In the genomic region with DNA sequence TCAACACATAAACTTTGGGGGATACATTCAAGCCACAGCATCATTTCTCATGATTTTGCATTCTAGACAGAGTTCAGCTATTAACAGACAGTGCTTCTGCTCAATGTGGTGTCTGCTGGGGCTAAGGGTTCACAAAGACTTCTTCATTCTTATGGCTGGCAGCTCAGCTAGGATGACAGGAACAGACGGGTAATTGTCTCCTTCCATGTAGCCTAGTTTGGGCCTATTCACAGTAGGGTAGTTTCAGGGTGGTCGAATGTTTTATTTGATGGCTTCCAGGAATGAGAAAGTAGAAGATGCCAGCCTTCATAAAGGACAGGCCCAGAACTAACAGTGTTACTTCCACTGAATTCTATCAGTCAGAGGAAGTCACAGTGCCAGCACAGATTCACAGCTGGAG, we compare ENCODE assay signal across 23 cellular contexts.
"Had no signal": no experiment of that assay in that cellular context is flagged by ENCODE, and none has a peak within 500 bp of the region (broad histone marks: within the 10 kb centered on the region; RNA-seq: fewer than 3 reads in every experiment).

No MANE protein-coding gene starts in this region.

- DNase-seq: activated CD4-positive, alpha-beta T cell treated with anti-CD3 and anti-CD28 coated beads for 48 hours; activated CD4-positive, alpha-beta T cell treated with anti-CD3 and anti-CD28 coated beads, Interleukin-2, amount 50 U/mL, for 4 hours; activated CD4-positive, CD25-positive, alpha-beta regulatory T cell treated with anti-CD3 and anti-CD28 coated beads, Interleukin-2, amount 50 U/mL, for 72 hours; activated CD8-positive, alpha-beta memory T cell treated with anti-CD3 and anti-CD28 coated beads, Interleukin-2, amount 50 U/mL, for 48 hours; activated CD8-positive, alpha-beta T cell treated with anti-CD3 and anti-CD28 coated beads, Interleukin-2, amount 10 ng/mL, durations not matched to agents 7 days and 5 days; activated naive CD4-positive, alpha-beta T cell; activated T-cell treated with anti-CD3 and anti-CD28 coated beads, Interleukin-2, amount 50 U/mL, for 1 hour; aorta; Kasumi-1; KBM-7; NCI-H1092; NCI-H1417; NCI-H1694; NCI-H2029; NCI-H2107; NCI-H345; NCI-H510A treated with DMSO at 0.1 percent for 48 hours; NCI-H69; Peyer's patch; SHP77; T-helper 17 cell; T-helper 9 cell had no signal

- ATAC-seq: activated CD8-positive, alpha-beta T cell treated with anti-CD3 and anti-CD28 coated beads, Interleukin-2, amount 10 ng/mL, durations not matched to agents 7 days and 5 days; T-helper 17 cell; WTC11 had no signal
